In the genomic region with DNA sequence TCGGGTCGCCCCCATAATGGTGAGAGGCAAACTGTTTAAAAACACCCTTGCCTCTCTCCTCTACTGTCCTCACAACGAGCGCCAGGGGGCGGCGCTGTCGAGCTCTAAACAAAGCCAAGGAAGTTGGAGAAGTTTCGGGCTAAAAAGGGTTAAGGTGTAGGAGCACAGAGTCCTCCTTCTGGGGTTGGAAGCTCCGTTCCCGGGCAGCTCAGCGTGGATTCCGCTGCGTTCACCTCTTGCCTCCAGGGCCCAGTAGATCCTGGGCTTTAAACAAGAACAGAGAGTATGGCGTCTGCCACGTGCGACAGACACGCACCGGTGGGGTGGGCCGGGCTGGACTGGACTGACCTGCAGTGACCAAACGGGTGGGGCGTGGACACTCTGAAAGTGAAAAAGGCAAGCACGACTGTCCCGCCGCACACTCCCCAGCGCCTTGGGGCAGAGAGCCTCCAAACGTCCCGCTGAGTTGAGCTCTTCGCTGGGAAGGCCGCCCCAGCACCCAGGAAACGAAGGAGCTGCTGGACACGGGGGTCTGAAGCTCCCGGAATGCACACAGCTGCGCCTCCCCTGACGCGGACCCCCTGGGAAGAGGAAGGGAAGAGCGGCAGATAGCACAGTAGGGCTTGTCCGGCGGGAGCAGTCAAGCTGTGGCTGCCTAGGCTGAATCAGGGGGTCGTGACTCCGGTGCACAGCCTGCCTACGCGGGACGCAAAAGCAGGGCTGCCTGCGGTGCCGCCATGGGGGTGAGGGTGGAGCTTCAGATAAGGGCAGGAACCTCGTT, we compare ENCODE assay signal across 1 cellular context.
TF ChIP-seq lines count a peak whose summit lies in the region.

No MANE protein-coding gene starts in this region.

TF ChIP-seq in K562, 482 proteins besides CTCF, POLR2A, EP300 and RAD21 (continues in another document):
- no peak for TF ChIP-seq TCF3 (CRISPR knock-in tag; IDR thresholded peaks at IDR 0.05)
- no peak for TF ChIP-seq KDM5B (IDR thresholded peaks at IDR 0.05; ENCODE audit: insufficient replicate concordance, low read depth, low read length)
- TF ChIP-seq, protein P1, sequence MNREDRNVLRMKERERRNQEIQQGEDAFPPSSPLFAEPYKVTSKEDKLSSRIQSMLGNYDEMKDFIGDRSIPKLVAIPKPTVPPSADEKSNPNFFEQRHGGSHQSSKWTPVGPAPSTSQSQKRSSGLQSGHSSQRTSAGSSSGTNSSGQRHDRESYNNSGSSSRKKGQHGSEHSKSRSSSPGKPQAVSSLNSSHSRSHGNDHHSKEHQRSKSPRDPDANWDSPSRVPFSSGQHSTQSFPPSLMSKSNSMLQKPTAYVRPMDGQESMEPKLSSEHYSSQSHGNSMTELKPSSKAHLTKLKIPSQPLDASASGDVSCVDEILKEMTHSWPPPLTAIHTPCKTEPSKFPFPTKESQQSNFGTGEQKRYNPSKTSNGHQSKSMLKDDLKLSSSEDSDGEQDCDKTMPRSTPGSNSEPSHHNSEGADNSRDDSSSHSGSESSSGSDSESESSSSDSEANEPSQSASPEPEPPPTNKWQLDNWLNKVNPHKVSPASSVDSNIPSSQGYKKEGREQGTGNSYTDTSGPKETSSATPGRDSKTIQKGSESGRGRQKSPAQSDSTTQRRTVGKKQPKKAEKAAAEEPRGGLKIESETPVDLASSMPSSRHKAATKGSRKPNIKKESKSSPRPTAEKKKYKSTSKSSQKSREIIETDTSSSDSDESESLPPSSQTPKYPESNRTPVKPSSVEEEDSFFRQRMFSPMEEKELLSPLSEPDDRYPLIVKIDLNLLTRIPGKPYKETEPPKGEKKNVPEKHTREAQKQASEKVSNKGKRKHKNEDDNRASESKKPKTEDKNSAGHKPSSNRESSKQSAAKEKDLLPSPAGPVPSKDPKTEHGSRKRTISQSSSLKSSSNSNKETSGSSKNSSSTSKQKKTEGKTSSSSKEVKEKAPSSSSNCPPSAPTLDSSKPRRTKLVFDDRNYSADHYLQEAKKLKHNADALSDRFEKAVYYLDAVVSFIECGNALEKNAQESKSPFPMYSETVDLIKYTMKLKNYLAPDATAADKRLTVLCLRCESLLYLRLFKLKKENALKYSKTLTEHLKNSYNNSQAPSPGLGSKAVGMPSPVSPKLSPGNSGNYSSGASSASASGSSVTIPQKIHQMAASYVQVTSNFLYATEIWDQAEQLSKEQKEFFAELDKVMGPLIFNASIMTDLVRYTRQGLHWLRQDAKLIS (CRISPR knock-in tag; IDR thresholded peaks at IDR 0.05): no peak
- TF ChIP-seq ATF1 (CRISPR knock-in tag; IDR thresholded peaks at IDR 0.05): no peak
- TF ChIP-seq ATF1 (tag; IDR thresholded peaks at IDR 0.05): peak; percentile 68
- TF ChIP-seq GABPB2 (CRISPR knock-in tag; conservative IDR thresholded peaks at IDR 0.05): no peak
- TF ChIP-seq ETV1 (tag; conservative IDR thresholded peaks at IDR 0.05; ENCODE audit: low read depth): no peak
- TF ChIP-seq, protein P2, sequence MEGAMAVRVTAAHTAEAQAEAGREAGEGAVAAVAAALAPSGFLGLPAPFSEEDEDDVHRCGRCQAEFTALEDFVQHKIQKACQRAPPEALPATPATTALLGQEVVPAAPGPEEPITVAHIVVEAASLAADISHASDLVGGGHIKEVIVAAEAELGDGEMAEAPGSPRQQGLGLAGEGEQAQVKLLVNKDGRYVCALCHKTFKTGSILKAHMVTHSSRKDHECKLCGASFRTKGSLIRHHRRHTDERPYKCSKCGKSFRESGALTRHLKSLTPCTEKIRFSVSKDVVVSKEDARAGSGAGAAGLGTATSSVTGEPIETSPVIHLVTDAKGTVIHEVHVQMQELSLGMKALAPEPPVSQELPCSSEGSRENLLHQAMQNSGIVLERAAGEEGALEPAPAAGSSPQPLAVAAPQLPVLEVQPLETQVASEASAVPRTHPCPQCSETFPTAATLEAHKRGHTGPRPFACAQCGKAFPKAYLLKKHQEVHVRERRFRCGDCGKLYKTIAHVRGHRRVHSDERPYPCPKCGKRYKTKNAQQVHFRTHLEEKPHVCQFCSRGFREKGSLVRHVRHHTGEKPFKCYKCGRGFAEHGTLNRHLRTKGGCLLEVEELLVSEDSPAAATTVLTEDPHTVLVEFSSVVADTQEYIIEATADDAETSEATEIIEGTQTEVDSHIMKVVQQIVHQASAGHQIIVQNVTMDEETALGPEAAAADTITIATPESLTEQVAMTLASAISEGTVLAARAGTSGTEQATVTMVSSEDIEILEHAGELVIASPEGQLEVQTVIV (CRISPR knock-in tag; IDR thresholded peaks at IDR 0.05; ENCODE audit: borderline replicate concordance): no peak
- no peak for TF ChIP-seq NUFIP1 (IDR thresholded peaks at IDR 0.05; ENCODE audit: partially characterized antibody)
- TF ChIP-seq CHD4 (IDR thresholded peaks at IDR 0.05; ENCODE audit: insufficient read depth, insufficient replicate concordance, low read depth, low read length, poor library complexity, severe bottlenecking): no peak
- TF ChIP-seq TAF1 (IDR thresholded peaks at IDR 0.05; ENCODE audit: control insufficient read depth, extremely low read depth, insufficient read depth, low read length, severe bottlenecking): peak; percentile 14
- TF ChIP-seq, protein P3, sequence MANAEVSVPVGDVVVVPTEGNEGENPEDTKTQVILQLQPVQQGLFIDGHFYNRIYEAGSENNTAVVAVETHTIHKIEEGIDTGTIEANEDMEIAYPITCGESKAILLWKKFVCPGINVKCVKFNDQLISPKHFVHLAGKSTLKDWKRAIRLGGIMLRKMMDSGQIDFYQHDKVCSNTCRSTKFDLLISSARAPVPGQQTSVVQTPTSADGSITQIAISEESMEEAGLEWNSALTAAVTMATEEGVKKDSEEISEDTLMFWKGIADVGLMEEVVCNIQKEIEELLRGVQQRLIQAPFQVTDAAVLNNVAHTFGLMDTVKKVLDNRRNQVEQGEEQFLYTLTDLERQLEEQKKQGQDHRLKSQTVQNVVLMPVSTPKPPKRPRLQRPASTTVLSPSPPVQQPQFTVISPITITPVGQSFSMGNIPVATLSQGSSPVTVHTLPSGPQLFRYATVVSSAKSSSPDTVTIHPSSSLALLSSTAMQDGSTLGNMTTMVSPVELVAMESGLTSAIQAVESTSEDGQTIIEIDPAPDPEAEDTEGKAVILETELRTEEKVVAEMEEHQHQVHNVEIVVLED (CRISPR knock-in tag; IDR thresholded peaks at IDR 0.05): no peak
- TF ChIP-seq CC2D1A (IDR thresholded peaks at IDR 0.05): no peak
- TF ChIP-seq, protein P4, sequence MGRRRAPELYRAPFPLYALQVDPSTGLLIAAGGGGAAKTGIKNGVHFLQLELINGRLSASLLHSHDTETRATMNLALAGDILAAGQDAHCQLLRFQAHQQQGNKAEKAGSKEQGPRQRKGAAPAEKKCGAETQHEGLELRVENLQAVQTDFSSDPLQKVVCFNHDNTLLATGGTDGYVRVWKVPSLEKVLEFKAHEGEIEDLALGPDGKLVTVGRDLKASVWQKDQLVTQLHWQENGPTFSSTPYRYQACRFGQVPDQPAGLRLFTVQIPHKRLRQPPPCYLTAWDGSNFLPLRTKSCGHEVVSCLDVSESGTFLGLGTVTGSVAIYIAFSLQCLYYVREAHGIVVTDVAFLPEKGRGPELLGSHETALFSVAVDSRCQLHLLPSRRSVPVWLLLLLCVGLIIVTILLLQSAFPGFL (CRISPR knock-in tag; IDR thresholded peaks at IDR 0.05): no peak
- TF ChIP-seq, protein P5, sequence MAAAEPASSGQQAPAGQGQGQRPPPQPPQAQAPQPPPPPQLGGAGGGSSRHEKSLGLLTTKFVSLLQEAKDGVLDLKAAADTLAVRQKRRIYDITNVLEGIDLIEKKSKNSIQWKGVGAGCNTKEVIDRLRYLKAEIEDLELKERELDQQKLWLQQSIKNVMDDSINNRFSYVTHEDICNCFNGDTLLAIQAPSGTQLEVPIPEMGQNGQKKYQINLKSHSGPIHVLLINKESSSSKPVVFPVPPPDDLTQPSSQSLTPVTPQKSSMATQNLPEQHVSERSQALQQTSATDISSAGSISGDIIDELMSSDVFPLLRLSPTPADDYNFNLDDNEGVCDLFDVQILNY (CRISPR knock-in tag; IDR thresholded peaks at IDR 0.05): no peak
- TF ChIP-seq FUS (optimal IDR thresholded peaks at IDR 0.05; ENCODE audit: low read depth, low read length): no peak
- TF ChIP-seq CCAR2 (IDR thresholded peaks at IDR 0.05; ENCODE audit: low read depth, low read length): no peak
- TF ChIP-seq GTF2F1 (IDR thresholded peaks at IDR 0.05; ENCODE audit: low read depth, low read length): no peak
- 0 out of 2 replicates have a peak, but pooled peaks have one; percentile 14 for TF ChIP-seq ZFPM2 (CRISPR knock-in tag; IDR thresholded peaks at IDR 0.05)
- peak; percentile 37; the same call in 1 of the 2 replicates for TF ChIP-seq ZNF263 (CRISPR knock-in tag; IDR thresholded peaks at IDR 0.05; ENCODE audit: borderline replicate concordance)
- TF ChIP-seq ZNF57 (CRISPR knock-in tag; IDR thresholded peaks at IDR 0.05): no peak
- no peak for TF ChIP-seq ZBTB17 (CRISPR knock-in tag; IDR thresholded peaks at IDR 0.05)
- no peak for TF ChIP-seq ZNF384 (IDR thresholded peaks at IDR 0.05; ENCODE audit: low read depth, low read length)
- TF ChIP-seq KDM2B (CRISPR knock-in tag; IDR thresholded peaks at IDR 0.05): no peak
- no peak for TF ChIP-seq HNRNPH1 (optimal IDR thresholded peaks at IDR 0.05; ENCODE audit: low read depth, low read length)
- TF ChIP-seq, protein P6, sequence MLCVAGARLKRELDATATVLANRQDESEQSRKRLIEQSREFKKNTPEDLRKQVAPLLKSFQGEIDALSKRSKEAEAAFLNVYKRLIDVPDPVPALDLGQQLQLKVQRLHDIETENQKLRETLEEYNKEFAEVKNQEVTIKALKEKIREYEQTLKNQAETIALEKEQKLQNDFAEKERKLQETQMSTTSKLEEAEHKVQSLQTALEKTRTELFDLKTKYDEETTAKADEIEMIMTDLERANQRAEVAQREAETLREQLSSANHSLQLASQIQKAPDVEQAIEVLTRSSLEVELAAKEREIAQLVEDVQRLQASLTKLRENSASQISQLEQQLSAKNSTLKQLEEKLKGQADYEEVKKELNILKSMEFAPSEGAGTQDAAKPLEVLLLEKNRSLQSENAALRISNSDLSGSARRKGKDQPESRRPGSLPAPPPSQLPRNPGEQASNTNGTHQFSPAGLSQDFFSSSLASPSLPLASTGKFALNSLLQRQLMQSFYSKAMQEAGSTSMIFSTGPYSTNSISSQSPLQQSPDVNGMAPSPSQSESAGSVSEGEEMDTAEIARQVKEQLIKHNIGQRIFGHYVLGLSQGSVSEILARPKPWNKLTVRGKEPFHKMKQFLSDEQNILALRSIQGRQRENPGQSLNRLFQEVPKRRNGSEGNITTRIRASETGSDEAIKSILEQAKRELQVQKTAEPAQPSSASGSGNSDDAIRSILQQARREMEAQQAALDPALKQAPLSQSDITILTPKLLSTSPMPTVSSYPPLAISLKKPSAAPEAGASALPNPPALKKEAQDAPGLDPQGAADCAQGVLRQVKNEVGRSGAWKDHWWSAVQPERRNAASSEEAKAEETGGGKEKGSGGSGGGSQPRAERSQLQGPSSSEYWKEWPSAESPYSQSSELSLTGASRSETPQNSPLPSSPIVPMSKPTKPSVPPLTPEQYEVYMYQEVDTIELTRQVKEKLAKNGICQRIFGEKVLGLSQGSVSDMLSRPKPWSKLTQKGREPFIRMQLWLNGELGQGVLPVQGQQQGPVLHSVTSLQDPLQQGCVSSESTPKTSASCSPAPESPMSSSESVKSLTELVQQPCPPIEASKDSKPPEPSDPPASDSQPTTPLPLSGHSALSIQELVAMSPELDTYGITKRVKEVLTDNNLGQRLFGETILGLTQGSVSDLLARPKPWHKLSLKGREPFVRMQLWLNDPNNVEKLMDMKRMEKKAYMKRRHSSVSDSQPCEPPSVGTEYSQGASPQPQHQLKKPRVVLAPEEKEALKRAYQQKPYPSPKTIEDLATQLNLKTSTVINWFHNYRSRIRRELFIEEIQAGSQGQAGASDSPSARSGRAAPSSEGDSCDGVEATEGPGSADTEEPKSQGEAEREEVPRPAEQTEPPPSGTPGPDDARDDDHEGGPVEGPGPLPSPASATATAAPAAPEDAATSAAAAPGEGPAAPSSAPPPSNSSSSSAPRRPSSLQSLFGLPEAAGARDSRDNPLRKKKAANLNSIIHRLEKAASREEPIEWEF (CRISPR knock-in tag; IDR thresholded peaks at IDR 0.05): 0 out of 2 replicates have a peak, but pooled peaks have one; percentile 24
- TF ChIP-seq, protein P7, sequence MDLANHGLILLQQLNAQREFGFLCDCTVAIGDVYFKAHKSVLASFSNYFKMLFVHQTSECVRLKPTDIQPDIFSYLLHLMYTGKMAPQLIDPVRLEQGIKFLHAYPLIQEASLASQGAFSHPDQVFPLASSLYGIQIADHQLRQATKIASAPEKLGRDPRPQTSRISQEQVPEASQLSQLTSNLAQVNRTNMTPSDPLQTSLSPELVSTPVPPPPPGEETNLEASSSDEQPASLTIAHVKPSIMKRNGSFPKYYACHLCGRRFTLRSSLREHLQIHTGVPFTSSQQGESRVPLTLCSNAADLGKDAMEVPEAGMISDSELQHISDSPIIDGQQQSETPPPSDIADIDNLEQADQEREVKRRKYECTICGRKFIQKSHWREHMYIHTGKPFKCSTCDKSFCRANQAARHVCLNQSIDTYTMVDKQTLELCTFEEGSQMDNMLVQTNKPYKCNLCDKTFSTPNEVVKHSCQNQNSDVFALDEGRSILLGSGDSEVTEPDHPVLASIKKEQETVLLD (IDR thresholded peaks at IDR 0.05): 0 out of 2 replicates have a peak, but pooled peaks have one; percentile 18
- TF ChIP-seq TOE1 (IDR thresholded peaks at IDR 0.05; ENCODE audit: borderline replicate concordance): peak; percentile 22; the same call in 1 of the 2 replicates
- no peak for TF ChIP-seq TOE1 (CRISPR knock-in tag; IDR thresholded peaks at IDR 0.05; ENCODE audit: borderline replicate concordance, low read depth)
- peak; percentile 58 for TF ChIP-seq BHLHE40 (IDR thresholded peaks at IDR 0.05; ENCODE audit: low read length)
- TF ChIP-seq SMARCC2 (IDR thresholded peaks at IDR 0.05; ENCODE audit: low read depth): no peak
- TF ChIP-seq MAFG (tag; conservative IDR thresholded peaks at IDR 0.05): no peak
- TF ChIP-seq FOXA3 (CRISPR knock-in tag; conservative IDR thresholded peaks at IDR 0.05 in 1 of 2, IDR thresholded peaks at IDR 0.05 in 1 of 2): no peak
- TF ChIP-seq ZBTB7A (IDR thresholded peaks at IDR 0.05; ENCODE audit: borderline replicate concordance, control insufficient read depth, low read depth, low read length): 0 out of 2 replicates have a peak, but pooled peaks have one; percentile 49
- no peak for TF ChIP-seq ADNP (tag; IDR thresholded peaks at IDR 0.05)
- TF ChIP-seq RBBP5 (IDR thresholded peaks at IDR 0.05; ENCODE audit: borderline replicate concordance, insufficient read depth, low read length, poor library complexity, severe bottlenecking): no peak
- peak; percentile 95 for TF ChIP-seq BRD9 (IDR thresholded peaks at IDR 0.05; ENCODE audit: low read depth, partially characterized antibody)
- no peak for TF ChIP-seq U2AF1 (optimal IDR thresholded peaks at IDR 0.05; ENCODE audit: low read depth, low read length)
- TF ChIP-seq ZNF282 (CRISPR knock-in tag; IDR thresholded peaks at IDR 0.05): no peak
- no peak for TF ChIP-seq ZZZ3 (IDR thresholded peaks at IDR 0.05)
- TF ChIP-seq RFX5 (IDR thresholded peaks at IDR 0.05; ENCODE audit: low read depth, low read length): no peak
